ENCODE assay signal across 8 cellular contexts in the genomic region with DNA sequence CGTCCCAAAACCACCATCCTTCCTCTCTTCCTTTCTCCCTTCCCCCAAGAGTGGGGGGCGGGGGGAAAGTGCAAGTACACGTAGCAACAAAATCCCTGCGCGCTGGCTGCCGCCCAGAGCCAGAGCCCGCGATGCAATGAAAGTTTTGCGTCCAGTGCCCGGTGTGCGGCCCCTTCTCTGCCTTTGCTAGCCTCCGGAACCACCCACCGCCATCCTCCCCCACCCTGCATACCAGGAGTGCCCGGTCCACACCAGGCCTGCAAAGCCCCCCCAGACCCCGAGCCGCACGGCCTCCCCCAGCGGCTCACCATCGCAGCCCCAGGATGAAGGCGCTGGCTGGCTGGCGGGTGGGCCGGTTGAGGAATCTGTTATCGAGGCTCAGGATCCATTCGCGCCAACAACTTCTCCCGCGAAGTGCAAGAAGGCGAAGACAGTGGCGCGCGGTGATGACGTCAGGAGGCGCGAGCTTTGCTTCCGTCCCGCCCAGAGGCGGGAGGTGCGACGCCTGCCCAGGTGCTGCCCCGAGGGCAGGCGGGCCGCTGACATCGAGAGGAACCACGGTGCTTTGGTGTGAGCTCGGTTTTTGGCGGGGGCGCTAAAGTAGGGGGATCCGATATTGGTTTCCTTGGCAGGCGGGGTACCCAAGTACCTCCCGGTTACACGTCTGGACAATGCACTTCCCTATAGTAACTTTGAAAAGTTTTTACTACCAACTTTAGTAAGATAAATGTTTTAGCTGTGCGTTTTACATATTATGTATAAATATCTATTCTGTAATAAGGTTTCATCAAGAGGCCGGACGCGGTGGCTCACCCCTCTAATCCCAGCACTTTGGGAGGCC.
DNase-seq lines count a peak whose midpoint lies in the region; ATAC-seq and TF ChIP-seq lines count a peak whose summit lies in the region.

Gene RFC1 (minus strand): TSS at position 432 of the 841 bp plus-strand sequence. CDS start 121 bp downstream, at position 311.

- H3K27ac ChIP-seq in 22Rv1, result peak within 1 kb of the TSS; percentile 81
- H3K27ac ChIP-seq in caudate nucleus (ENCODE audit: low read depth, low read length), result peak within 1 kb of the TSS; percentile 78

- TF ChIP-seq CTCF in 22Rv1 (IDR thresholded peaks at IDR 0.05), result no peak

- ATAC-seq in HG03108 (IDR thresholded peaks at IDR 0.05; ENCODE audit: unreplicated experiment), result peak; percentile 67

- peak; percentile 69 for DNase-seq in NCI-H345 treated with DMSO at 0.1 percent for 48 hours (lab: John Stamatoyannopoulos, UW; ENCODE audit: unreplicated experiment)
- peak; percentile 84 to 92 (median 87) for DNase-seq in activated CD4-positive, CD25-positive, alpha-beta regulatory T cell (lab: John Stamatoyannopoulos, UW)
- DNase-seq in caudate nucleus (lab: John Stamatoyannopoulos, UW), result peak in 60 of 61 donors; percentile 14 to 86 (median 70)
- peak; percentile 91 for DNase-seq in iris pigment epithelial cell (ENCODE audit: low read depth)
- DNase-seq in stimulated activated CD4-positive, alpha-beta T cell treated with anti-CD3 and anti-CD28 coated beads, Interleukin-12 subunit alpha, Interleukin-12 subunit beta, amount 100 ng/mL, for 24 hours (ENCODE audit: low read depth in 2 of 2), result peak; percentile 88 to 94

- TF ChIP-seq POLR2A in GM18526 (IDR thresholded peaks at IDR 0.05; ENCODE audit: extremely low read depth, insufficient read length), result peak; percentile 67

Comparison
In these comparisons a context has a peak if more than half of its experiments do, and no peak if none do; other contexts are left out.
1. Peak in every context shown above with its lines: DNase-seq, ATAC-seq and H3K27ac ChIP-seq.